ENCODE assay signal across 8 cellular contexts in the genomic region with DNA sequence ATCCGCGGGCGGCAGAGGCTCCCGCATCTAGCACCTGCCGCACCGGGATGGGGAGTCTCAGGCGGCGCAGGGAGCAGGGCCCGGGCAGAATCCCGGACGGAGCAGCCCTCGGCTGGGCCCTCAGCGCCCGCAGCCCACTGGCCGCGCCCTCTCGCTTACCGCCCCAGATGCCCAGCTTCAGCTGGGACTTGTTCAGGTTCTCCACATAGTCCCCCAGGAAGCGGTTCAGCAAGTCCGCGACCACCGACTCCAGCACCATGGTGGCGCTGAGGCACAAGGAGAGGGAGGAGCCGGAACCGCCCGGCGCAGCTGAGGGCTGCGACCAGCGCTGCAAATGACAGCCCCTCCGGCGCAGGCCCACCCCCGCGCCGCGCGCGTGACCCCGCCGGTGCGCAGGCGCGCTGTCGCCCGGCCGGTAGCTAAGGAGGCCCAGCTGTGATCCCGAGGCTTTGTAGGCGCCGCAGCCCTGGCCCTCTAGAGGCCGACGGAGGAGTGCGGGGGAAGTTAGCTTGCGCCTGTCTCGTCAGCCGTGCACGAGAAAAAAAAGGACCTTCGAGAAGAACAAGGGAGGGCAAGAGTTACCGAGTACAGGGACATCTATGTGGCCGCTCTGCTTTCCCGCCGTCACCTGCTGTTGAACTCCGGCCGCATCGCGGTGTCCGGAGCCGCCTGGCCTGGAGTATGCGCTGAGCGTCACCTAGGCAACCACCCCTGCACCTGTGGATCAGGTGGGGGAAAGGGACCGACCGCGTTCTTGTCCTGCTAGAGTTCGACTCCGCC. TPM values are rescaled to one million over a fixed set of nuclear protein-coding genes. Genes with fewer than 3 reads are reported as not detected.
DNase-seq lines count a peak whose midpoint lies in the region; ATAC-seq and TF ChIP-seq lines count a peak whose summit lies in the region.

A gene with protein sequence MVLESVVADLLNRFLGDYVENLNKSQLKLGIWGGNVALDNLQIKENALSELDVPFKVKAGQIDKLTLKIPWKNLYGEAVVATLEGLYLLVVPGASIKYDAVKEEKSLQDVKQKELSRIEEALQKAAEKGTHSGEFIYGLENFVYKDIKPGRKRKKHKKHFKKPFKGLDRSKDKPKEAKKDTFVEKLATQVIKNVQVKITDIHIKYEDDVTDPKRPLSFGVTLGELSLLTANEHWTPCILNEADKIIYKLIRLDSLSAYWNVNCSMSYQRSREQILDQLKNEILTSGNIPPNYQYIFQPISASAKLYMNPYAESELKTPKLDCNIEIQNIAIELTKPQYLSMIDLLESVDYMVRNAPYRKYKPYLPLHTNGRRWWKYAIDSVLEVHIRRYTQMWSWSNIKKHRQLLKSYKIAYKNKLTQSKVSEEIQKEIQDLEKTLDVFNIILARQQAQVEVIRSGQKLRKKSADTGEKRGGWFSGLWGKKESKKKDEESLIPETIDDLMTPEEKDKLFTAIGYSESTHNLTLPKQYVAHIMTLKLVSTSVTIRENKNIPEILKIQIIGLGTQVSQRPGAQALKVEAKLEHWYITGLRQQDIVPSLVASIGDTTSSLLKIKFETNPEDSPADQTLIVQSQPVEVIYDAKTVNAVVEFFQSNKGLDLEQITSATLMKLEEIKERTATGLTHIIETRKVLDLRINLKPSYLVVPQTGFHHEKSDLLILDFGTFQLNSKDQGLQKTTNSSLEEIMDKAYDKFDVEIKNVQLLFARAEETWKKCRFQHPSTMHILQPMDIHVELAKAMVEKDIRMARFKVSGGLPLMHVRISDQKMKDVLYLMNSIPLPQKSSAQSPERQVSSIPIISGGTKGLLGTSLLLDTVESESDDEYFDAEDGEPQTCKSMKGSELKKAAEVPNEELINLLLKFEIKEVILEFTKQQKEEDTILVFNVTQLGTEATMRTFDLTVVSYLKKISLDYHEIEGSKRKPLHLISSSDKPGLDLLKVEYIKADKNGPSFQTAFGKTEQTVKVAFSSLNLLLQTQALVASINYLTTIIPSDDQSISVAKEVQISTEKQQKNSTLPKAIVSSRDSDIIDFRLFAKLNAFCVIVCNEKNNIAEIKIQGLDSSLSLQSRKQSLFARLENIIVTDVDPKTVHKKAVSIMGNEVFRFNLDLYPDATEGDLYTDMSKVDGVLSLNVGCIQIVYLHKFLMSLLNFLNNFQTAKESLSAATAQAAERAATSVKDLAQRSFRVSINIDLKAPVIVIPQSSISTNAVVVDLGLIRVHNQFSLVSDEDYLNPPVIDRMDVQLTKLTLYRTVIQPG (N-terminal part only) (minus strand): TSS at position 332 of the 780 bp plus-strand sequence. CDS start 73 bp downstream, at position 259.

- peak within 1 kb of the TSS; percentile 98 for H3K4me3 Mint-ChIP-seq in activated T-helper 17 cell treated with anti-CD3 and anti-CD28 coated beads, Interleukin-2, amount 50 U/mL, for 72 hours
- H3K4me3 Mint-ChIP-seq in natural killer cell treated with Interleukin-12 subunit alpha and Interleukin-12 subunit beta and Interleukin-15 and Interleukin-18, amount 100 ng/mL, for 72 hours = peak within 1 kb of the TSS; percentile 86

- no peaks in the 10 kb centered on the region for H3K9me3 Mint-ChIP-seq in activated T-helper 17 cell treated with anti-CD3 and anti-CD28 coated beads, Interleukin-2, amount 50 U/mL, for 72 hours
- no peaks in the 10 kb centered on the region for H3K9me3 Mint-ChIP-seq in natural killer cell treated with Interleukin-12 subunit alpha and Interleukin-12 subunit beta and Interleukin-15 and Interleukin-18, amount 100 ng/mL, for 72 hours

- no peaks in the 10 kb centered on the region for H3K27me3 Mint-ChIP-seq in activated T-helper 17 cell treated with anti-CD3 and anti-CD28 coated beads, Interleukin-2, amount 50 U/mL, for 72 hours
- H3K27me3 Mint-ChIP-seq in natural killer cell treated with Interleukin-12 subunit alpha and Interleukin-12 subunit beta and Interleukin-15 and Interleukin-18, amount 100 ng/mL, for 72 hours = peaks cover 6% of the 10 kb centered on the region in 2 donors

- H3K4me3 ChIP-seq in GM23248 (peak within 1 kb of the TSS; percentile 100), fibroblast of mammary gland (ENCODE audit: control insufficient read depth, low read depth, low read length) (peak within 1 kb of the TSS; percentile 86)

- peak within 1 kb of the TSS; percentile 89 for H3K9ac ChIP-seq in GM23248

- no peaks in the 10 kb centered on the region for H4K20me1 ChIP-seq in GM23248 (ENCODE audit: insufficient read depth)

- in situ Hi-C loops in GM23248 (cut with MboI) = no loop called here

- peak; percentile 58 for TF ChIP-seq CTCF in fibroblast of mammary gland (conservative IDR thresholded peaks at IDR 0.05; ENCODE audit: control insufficient read depth, insufficient read depth, low read depth, low read length)

- H3K36me3 ChIP-seq in GM23248 (ENCODE audit: low read depth) = no peaks in the 10 kb centered on the region

- H3K79me2 ChIP-seq in GM23248 (ENCODE audit: insufficient read depth) = peaks cover 39% of the 10 kb centered on the region

- peak within 1 kb of the TSS; percentile 97 for H3K27ac Mint-ChIP-seq in activated T-helper 17 cell treated with anti-CD3 and anti-CD28 coated beads, Interleukin-2, amount 50 U/mL, for 72 hours
- H3K27ac Mint-ChIP-seq in natural killer cell treated with Interleukin-12 subunit alpha and Interleukin-12 subunit beta and Interleukin-15 and Interleukin-18, amount 100 ng/mL, for 72 hours = peak within 1 kb of the TSS; percentile 91 to 96

- H3K36me3 Mint-ChIP-seq in activated T-helper 17 cell treated with anti-CD3 and anti-CD28 coated beads, Interleukin-2, amount 50 U/mL, for 72 hours (ENCODE audit: low read depth) = peaks cover 38% of the 10 kb centered on the region
- no peaks in the 10 kb centered on the region for H3K36me3 Mint-ChIP-seq in natural killer cell treated with Interleukin-12 subunit alpha and Interleukin-12 subunit beta and Interleukin-15 and Interleukin-18, amount 100 ng/mL, for 72 hours

- no peaks in the 10 kb centered on the region for H3K27me3 ChIP-seq in GM23248 (replicated peaks; ENCODE audit: insufficient read depth)

- peak within 1 kb of the TSS; percentile 96 for H3K4me2 ChIP-seq in GM23248 (ENCODE audit: unreplicated experiment)

- H3K4me1 Mint-ChIP-seq in activated T-helper 17 cell treated with anti-CD3 and anti-CD28 coated beads, Interleukin-2, amount 50 U/mL, for 72 hours = peaks cover 21% of the 10 kb centered on the region
- H3K4me1 Mint-ChIP-seq in natural killer cell treated with Interleukin-12 subunit alpha and Interleukin-12 subunit beta and Interleukin-15 and Interleukin-18, amount 100 ng/mL, for 72 hours (ENCODE audit: low read depth in 2 of 2) = peaks cover 33 to 37% of the 10 kb centered on the region in 2 donors

- peak within 1 kb of the TSS; percentile 97 for H2AFZ ChIP-seq in GM23248

- peak; percentile 94 for DNase-seq in EL
- DNase-seq in GM23248 = peak; percentile 97
- DNase-seq in Kasumi-1 (lab: John Stamatoyannopoulos, UW) = peak; percentile 95
- DNase-seq in RPMI8226 = peak; percentile 98
- peak; percentile 89 for DNase-seq in fibroblast of mammary gland (ENCODE audit: low read depth)
- peak; percentile 95 for DNase-seq in natural killer cell treated with Interleukin-12 subunit alpha and Interleukin-12 subunit beta and Interleukin-15 and Interleukin-18, amount 100 ng/mL, for 72 hours (ENCODE audit: low spot score)
- DNase-seq in stimulated activated naive CD8-positive, alpha-beta T cell treated with anti-CD3 and anti-CD28 coated beads, Interleukin-15, Interleukin-2, amounts not matched to agents 100 U/mL and 50 U/mL, for 24 hours = peak; percentile 92

- H3K4me1 ChIP-seq in GM23248 (ENCODE audit: insufficient read depth) = peaks cover 4% of the 10 kb centered on the region; the same call in 1 of the 2 replicates

- ATAC-seq in activated T-helper 17 cell treated with anti-CD3 and anti-CD28 coated beads, Interleukin-2, amount 50 U/mL, for 72 hours (replicated peaks) = peak; percentile 89
- peak; percentile 97 for ATAC-seq in natural killer cell treated with Interleukin-12 subunit alpha and Interleukin-12 subunit beta and Interleukin-15 and Interleukin-18, amount 100 ng/mL, for 72 hours
- peak; percentile 95 for ATAC-seq in stimulated activated naive CD8-positive, alpha-beta T cell treated with anti-CD3 and anti-CD28 coated beads, Interleukin-15, Interleukin-2, amounts not matched to agents 100 U/mL and 50 U/mL, for 24 hours

- peak within 1 kb of the TSS; percentile 77 for H3K27ac ChIP-seq in GM23248

- H3K9me2 ChIP-seq in GM23248 (ENCODE audit: insufficient read depth) = no peaks in the 10 kb centered on the region

- 0 to 1% methylated on average over 65 to 66 of the region's 73 CpGs for WGBS in GM23248 (ENCODE audit: low coverage in 1 of 2, low lambda C conversion rate in 2 of 2, missing lambda C conversion rate in 2 of 2), 2 experiments

- peaks cover 7% of the 10 kb centered on the region for H3F3A ChIP-seq in GM23248 (ENCODE audit: insufficient read depth)

- no peaks in the 10 kb centered on the region for H3K9me3 ChIP-seq in GM23248 (ENCODE audit: low read depth)

RNA-seq across cellular contexts. Expression of the gene that starts here (rescaled TPM):
- total RNA-seq in GM23248 (2014; rRNA removed; shearing (Covaris generic)) = 21.7 and 23.8 TPM in 2 replicates
- polyA plus RNA-seq in GM23248 (2016; fragmentation: Nextera tagmentation; extraction: Ambion mirVana) = 8.0 and 8.7 TPM in 2 replicates
- 10 to 100 TPM; 67.0 to 85.2 TPM for total RNA-seq in activated T-helper 17 cell treated with anti-CD3 and anti-CD28 coated beads, Interleukin-2, amount 50 U/mL, for 72 hours
- total RNA-seq in natural killer cell treated with Interleukin-12 subunit alpha and Interleukin-12 subunit beta and Interleukin-15 and Interleukin-18, amount 100 ng/mL, for 72 hours = 10 to 100 TPM; 92.0 to 93.0 TPM

Comparison
In these comparisons a context has a peak if more than half of its experiments do, and no peak if none do; other contexts are left out.
1. Peak in every context shown above with its lines: DNase-seq, ATAC-seq, H3K4me3 ChIP-seq and H3K27ac ChIP-seq.